ENCODE assay signal across 9 cellular contexts in genomic region chr19:55319786-55320185, GRCh38. TPM values are rescaled to one million over a fixed set of nuclear protein-coding genes. Genes with fewer than 3 reads are reported as not detected.
DNase-seq lines count a peak whose midpoint lies in the region; ATAC-seq and TF ChIP-seq lines count a peak whose summit lies in the region.
"Had no signal": no experiment of that assay in that cellular context is flagged by ENCODE, and none has a peak within 500 bp of the region (broad histone marks: within the 10 kb centered on the region; RNA-seq: fewer than 3 reads in every experiment).

No MANE protein-coding gene starts in this region.

- H3K36me3 Mint-ChIP-seq in activated T-helper 1 cell treated with anti-CD3 and anti-CD28 coated beads, Interleukin-12 subunit alpha, Interleukin-12 subunit beta, Interleukin-2, Interleukin-4 antibody, amounts not matched to agents 30 ng/mL and 10 ng/mL and 1 ng/mL, durations not matched to agents 14 hours and 24 hours and 36 hours (ENCODE audit: low read depth) = no peaks in the 10 kb centered on the region

- DNase-seq in HAP-1 (ENCODE audit: low spot score in 2 of 2) (peak; percentile 65 to 87), RPMI7951 (ENCODE audit: low read depth) (peak; percentile 54), head of caudate nucleus (peak; percentile 46 to 86 (median 60)), retinal pigment epithelial cell (ENCODE audit: low read depth) (no peak)
- DNase-seq in stimulated activated naive CD4-positive, alpha-beta T cell treated with Interleukin-2 at 50 U/mL for 16 hours (lab: John Stamatoyannopoulos, UW) = no peak
- no peak for DNase-seq in activated T-helper 1 cell treated with anti-CD3 and anti-CD28 coated beads, Interleukin-12 subunit alpha, Interleukin-12 subunit beta, Interleukin-2, Interleukin-4 antibody, amounts not matched to agents 30 ng/mL and 10 ng/mL and 1 ng/mL, durations not matched to agents 14 hours and 24 hours and 36 hours (ENCODE audit: low spot score)

- H3K4me3 Mint-ChIP-seq in activated T-helper 1 cell treated with anti-CD3 and anti-CD28 coated beads, Interleukin-12 subunit alpha, Interleukin-12 subunit beta, Interleukin-2, Interleukin-4 antibody, amounts not matched to agents 30 ng/mL and 10 ng/mL and 1 ng/mL, durations not matched to agents 14 hours and 24 hours and 36 hours = no peak overlapping the region

- H3K9me3 ChIP-seq in HAP-1 = no peaks in the 10 kb centered on the region

- no peak for TF ChIP-seq CTCF in retinal pigment epithelial cell (conservative IDR thresholded peaks at IDR 0.05; ENCODE audit: low read depth, low read length)

- peaks cover 2% of the 10 kb centered on the region for H3K27me3 Mint-ChIP-seq in activated T-helper 1 cell treated with anti-CD3 and anti-CD28 coated beads, Interleukin-12 subunit alpha, Interleukin-12 subunit beta, Interleukin-2, Interleukin-4 antibody, amounts not matched to agents 30 ng/mL and 10 ng/mL and 1 ng/mL, durations not matched to agents 14 hours and 24 hours and 36 hours (ENCODE audit: insufficient read depth)

- no peak overlapping the region for H3K4me3 ChIP-seq in HAP-1
- H3K4me3 ChIP-seq in retinal pigment epithelial cell (ENCODE audit: low read length) = peak overlapping the region; percentile 18

- no peaks in the 10 kb centered on the region for H3K36me3 ChIP-seq in HAP-1 (replicated peaks)

- no peaks in the 10 kb centered on the region for H3K4me1 ChIP-seq in HAP-1

- no peaks in the 10 kb centered on the region for H3K9me3 Mint-ChIP-seq in activated T-helper 1 cell treated with anti-CD3 and anti-CD28 coated beads, Interleukin-12 subunit alpha, Interleukin-12 subunit beta, Interleukin-2, Interleukin-4 antibody, amounts not matched to agents 30 ng/mL and 10 ng/mL and 1 ng/mL, durations not matched to agents 14 hours and 24 hours and 36 hours

- intact Hi-C loops in head of caudate nucleus (cut with DNase I) = no loop called here
- intact Hi-C loops in activated T-helper 1 cell treated with anti-CD3 and anti-CD28 coated beads, Interleukin-12 subunit alpha, Interleukin-12 subunit beta, Interleukin-2, Interleukin-4 antibody, amounts not matched to agents 30 ng/mL and 10 ng/mL and 1 ng/mL, durations not matched to agents 14 hours and 24 hours and 36 hours (cut with micrococcal nuclease) = no loop called here

- ATAC-seq in HG02798 (IDR thresholded peaks at IDR 0.05; ENCODE audit: poor library complexity, unreplicated experiment) = no peak
- ATAC-seq in GM21390 (IDR thresholded peaks at IDR 0.05; ENCODE audit: unreplicated experiment) = no peak

- no peaks in the 10 kb centered on the region for H3K27me3 ChIP-seq in HAP-1 (ENCODE audit: low read depth)

- peaks cover 3% of the 10 kb centered on the region for H3K4me1 Mint-ChIP-seq in activated T-helper 1 cell treated with anti-CD3 and anti-CD28 coated beads, Interleukin-12 subunit alpha, Interleukin-12 subunit beta, Interleukin-2, Interleukin-4 antibody, amounts not matched to agents 30 ng/mL and 10 ng/mL and 1 ng/mL, durations not matched to agents 14 hours and 24 hours and 36 hours (ENCODE audit: low read depth)

- no peak overlapping the region for H3K27ac Mint-ChIP-seq in activated T-helper 1 cell treated with anti-CD3 and anti-CD28 coated beads, Interleukin-12 subunit alpha, Interleukin-12 subunit beta, Interleukin-2, Interleukin-4 antibody, amounts not matched to agents 30 ng/mL and 10 ng/mL and 1 ng/mL, durations not matched to agents 14 hours and 24 hours and 36 hours

- in situ Hi-C loops in HAP-1 (cut with MboI; ENCODE audit: low sequenced_read_pairs) = no loop called here

RNA-seq across cellular contexts. Expression of gene TMEM150B, which starts 5.4 kb away (rescaled TPM):
- not detected in 2 replicates for total RNA-seq in RPMI7951 (2014; rRNA removed; shearing (Covaris generic))
- 0.71 TPM in 1 of 2 replicates, not detected in the other for total RNA-seq in activated T-helper 1 cell treated with anti-CD3 and anti-CD28 coated beads, Interleukin-12 subunit alpha, Interleukin-12 subunit beta, Interleukin-2, Interleukin-4 antibody, amounts not matched to agents 30 ng/mL and 10 ng/mL and 1 ng/mL, durations not matched to agents 14 hours and 24 hours and 36 hours
- total RNA-seq: dermis microvascular lymphatic vessel endothelial cell had no signal

RNA-seq across cellular contexts. Expression of gene KMT5C, which starts 19.9 kb away (rescaled TPM):
- total RNA-seq in RPMI7951 (2014; rRNA removed; shearing (Covaris generic)) = 4.1 and 5.6 TPM in 2 replicates
- total RNA-seq in activated T-helper 1 cell treated with anti-CD3 and anti-CD28 coated beads, Interleukin-12 subunit alpha, Interleukin-12 subunit beta, Interleukin-2, Interleukin-4 antibody, amounts not matched to agents 30 ng/mL and 10 ng/mL and 1 ng/mL, durations not matched to agents 14 hours and 24 hours and 36 hours = 29.1 and 29.9 TPM in 2 replicates

RNA-seq across cellular contexts. Expression of gene COX6B2, which starts 34.7 kb away (rescaled TPM):
- total RNA-seq in RPMI7951 (2014; rRNA removed; shearing (Covaris generic)) = 0.10 TPM in 1 of 2 replicates, not detected in the other
- 0.26 TPM in 1 of 2 replicates, not detected in the other for total RNA-seq in activated T-helper 1 cell treated with anti-CD3 and anti-CD28 coated beads, Interleukin-12 subunit alpha, Interleukin-12 subunit beta, Interleukin-2, Interleukin-4 antibody, amounts not matched to agents 30 ng/mL and 10 ng/mL and 1 ng/mL, durations not matched to agents 14 hours and 24 hours and 36 hours
- total RNA-seq: dermis microvascular lymphatic vessel endothelial cell had no signal

RNA-seq across cellular contexts. Expression of gene BRSK1, which starts 36.0 kb away (rescaled TPM):
- 1.1 and 1.2 TPM in 2 replicates for total RNA-seq in RPMI7951 (2014; rRNA removed; shearing (Covaris generic))
- 7.8 and 8.4 TPM in 2 replicates for total RNA-seq in activated T-helper 1 cell treated with anti-CD3 and anti-CD28 coated beads, Interleukin-12 subunit alpha, Interleukin-12 subunit beta, Interleukin-2, Interleukin-4 antibody, amounts not matched to agents 30 ng/mL and 10 ng/mL and 1 ng/mL, durations not matched to agents 14 hours and 24 hours and 36 hours

RNA-seq across cellular contexts. Expression of gene HSPBP1, which starts 39.9 kb away (rescaled TPM):
- total RNA-seq in RPMI7951 (2014; rRNA removed; shearing (Covaris generic)) = 35.1 and 57.0 TPM in 2 replicates
- 66.4 and 69.6 TPM in 2 replicates for total RNA-seq in activated T-helper 1 cell treated with anti-CD3 and anti-CD28 coated beads, Interleukin-12 subunit alpha, Interleukin-12 subunit beta, Interleukin-2, Interleukin-4 antibody, amounts not matched to agents 30 ng/mL and 10 ng/mL and 1 ng/mL, durations not matched to agents 14 hours and 24 hours and 36 hours

Comparison
In these comparisons a context has a peak if more than half of its experiments do, and no peak if none do; other contexts are left out.
1. DNase-seq: peak in HAP-1 (2 of 2), RPMI7951 (single experiment) and head of caudate nucleus (42 of 42); none in retinal pigment epithelial cell (single experiment), stimulated activated naive CD4-positive, alpha-beta T cell treated with Interleukin-2 at 50 U/mL for 16 hours (single experiment) and activated T-helper 1 cell treated with anti-CD3 and anti-CD28 coated beads, Interleukin-12 subunit alpha, Interleukin-12 subunit beta, Interleukin-2, Interleukin-4 antibody, amounts not matched to agents 30 ng/mL and 10 ng/mL and 1 ng/mL, durations not matched to agents 14 hours and 24 hours and 36 hours (single experiment).